ENCODE assay signal across 9 cellular contexts in the genomic region with DNA sequence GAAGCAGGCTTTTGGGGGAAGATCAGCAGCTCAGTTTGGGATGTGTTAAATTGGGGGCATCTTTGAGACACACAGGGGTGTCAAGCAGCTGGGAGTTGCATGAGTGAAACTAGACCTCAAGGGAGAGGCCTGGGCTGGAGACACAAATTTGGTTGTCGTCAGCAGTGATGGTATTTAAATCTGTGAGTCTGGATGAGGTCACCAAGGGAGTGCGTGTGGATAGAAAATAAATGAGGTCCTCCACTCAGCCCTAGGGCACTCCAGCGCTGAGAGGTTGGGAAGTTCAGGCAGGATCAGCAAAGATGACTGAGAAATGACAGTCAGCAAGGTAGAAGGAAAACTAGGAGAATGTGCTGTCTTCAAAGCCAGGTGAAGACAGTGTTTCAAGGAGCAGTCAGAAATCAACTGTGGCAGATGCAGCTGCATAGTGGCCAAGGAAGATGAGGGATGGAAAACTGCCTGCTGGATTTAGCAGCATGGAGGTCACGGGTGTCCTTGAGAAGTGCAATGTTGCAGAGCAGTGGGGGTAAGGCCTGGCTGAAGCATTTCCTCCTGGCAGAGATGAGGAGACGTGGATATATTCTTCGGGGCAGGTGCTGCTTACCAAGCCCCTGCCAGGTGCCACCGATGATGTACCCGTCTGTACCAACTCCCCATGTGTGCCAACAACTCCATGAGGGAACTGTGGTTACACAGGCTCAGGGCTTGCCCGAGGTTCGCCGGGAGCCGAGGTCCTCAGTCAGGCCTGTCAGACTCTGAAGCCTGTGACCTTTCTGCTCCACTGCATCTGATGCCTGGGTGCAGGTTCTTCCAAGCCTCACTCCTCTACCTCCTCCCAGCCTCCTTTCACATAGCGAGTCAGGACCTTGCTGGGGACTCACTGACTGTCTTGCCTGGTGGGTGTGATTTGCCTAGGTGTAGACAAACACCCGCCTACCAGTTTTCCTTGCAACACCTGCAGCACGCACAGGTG. TPM values are rescaled to one million over a fixed set of nuclear protein-coding genes. Genes with fewer than 3 reads are reported as not detected.
DNase-seq lines count a peak whose midpoint lies in the region; ATAC-seq and TF ChIP-seq lines count a peak whose summit lies in the region.
"Had no signal": no experiment of that assay in that cellular context is flagged by ENCODE, and none has a peak within 500 bp of the region (broad histone marks: within the 10 kb centered on the region; RNA-seq: fewer than 3 reads in every experiment).

No MANE protein-coding gene starts in this region.

- H3K36me3 ChIP-seq in mesendoderm (ENCODE audit: control insufficient read depth, insufficient read depth, low read length) (peaks cover 7% of the 10 kb centered on the region), neuronal stem cell (replicated peaks in 1 of 2; ENCODE audit: control insufficient read depth in 2 of 2, insufficient read depth in 2 of 2, low read length in 2 of 2) (peaks cover 25 to 91% of the 10 kb centered on the region in 2 donors)

- CTCF ChIA-PET in AG04450 (lab: Charles Lee): interaction anchor here (0.6 to 0.9 kb wide), 2 partner anchors 17 to 21 kb away, joined by 3 to 4 read pairs; no protein-coding TSS in a partner anchor

- H3K14ac ChIP-seq in neuronal stem cell (ENCODE audit: low read length): no peak overlapping the region

- H2AFZ ChIP-seq in neuronal stem cell (ENCODE audit: low read length): no peak overlapping the region

- H2AK5ac ChIP-seq in mesendoderm (ENCODE audit: low read length) (no peak overlapping the region), neuronal stem cell (ENCODE audit: low read depth, low read length) (no peak overlapping the region)

- DNase-seq in AG04450 (ENCODE audit: low read depth, low spot score) (no peak), M059J (ENCODE audit: low read depth) (peak; percentile 82), caudate nucleus (lab: John Stamatoyannopoulos, UW) (peak in 1 of 61 donors; percentile 22), mesendoderm (peak; percentile 47), neuronal stem cell (ENCODE audit: low spot score) (no peak), NCI-H748 (lab: John Stamatoyannopoulos, UW; ENCODE audit: unreplicated experiment) (no peak)
- DNase-seq: activated effector memory CD4-positive, alpha-beta T cell treated with Interleukin-2 at 50 U/mL for 16 hours had no signal

- H3K27me3 ChIP-seq in AG04450 (ENCODE audit: control insufficient read depth, insufficient read depth, low read length): no peaks in the 10 kb centered on the region
- H3K27me3 ChIP-seq in mesendoderm (ENCODE audit: insufficient read depth, low read length, poor library complexity): no peaks in the 10 kb centered on the region
- H3K27me3 ChIP-seq in neuronal stem cell (ENCODE audit: control insufficient read depth in 3 of 3, insufficient read depth in 3 of 3, low read depth in 1 of 3, low read length in 3 of 3): no peaks in the 10 kb centered on the region

- ATAC-seq in HG03521 (IDR thresholded peaks at IDR 0.05; ENCODE audit: unreplicated experiment): no peak
- ATAC-seq in GM18511 (IDR thresholded peaks at IDR 0.05; ENCODE audit: unreplicated experiment): no peak

- POLR2A ChIA-PET in AG04450 (lab: Yijun Ruan, JAX): interaction anchor here (0.5 to 1.1 kb wide), 2 partner anchors 10 to 17 kb away, joined by 3 to 4 read pairs; no protein-coding TSS in a partner anchor

- H4K8ac ChIP-seq in mesendoderm (ENCODE audit: low read depth, low read length) (no peak overlapping the region), neuronal stem cell (ENCODE audit: low read depth, low read length) (no peak overlapping the region)

- no peak overlapping the region for H4K91ac ChIP-seq in neuronal stem cell (ENCODE audit: low read depth, low read length, poor library complexity)

- H3K23ac ChIP-seq in mesendoderm (ENCODE audit: low read length) (no peak overlapping the region), neuronal stem cell (ENCODE audit: low read depth, low read length, poor library complexity) (no peak overlapping the region)

- peaks cover 28% of the 10 kb centered on the region for H3K79me2 ChIP-seq in mesendoderm (ENCODE audit: control insufficient read depth, insufficient read depth, low read length)

- no peak overlapping the region for H3K56ac ChIP-seq in mesendoderm (ENCODE audit: low read length)

- no peaks in the 10 kb centered on the region for H3K9me3 ChIP-seq in AG04450 (ENCODE audit: control insufficient read depth, insufficient read depth, low read length)
- H3K9me3 ChIP-seq in neuronal stem cell (replicated peaks in 1 of 2; ENCODE audit: control insufficient read depth in 2 of 2, insufficient read depth in 1 of 2, low read depth in 1 of 2, low read length in 2 of 2): no peaks in the 10 kb centered on the region

- H3K79me1 ChIP-seq in mesendoderm (ENCODE audit: low read length): peaks cover 38% of the 10 kb centered on the region
- H3K79me1 ChIP-seq in neuronal stem cell (ENCODE audit: low read depth, low read length): peaks cover 10% of the 10 kb centered on the region

- no peak overlapping the region for H2BK12ac ChIP-seq in neuronal stem cell (ENCODE audit: low read length)

- H3K4me3 ChIP-seq in AG04450 (ENCODE audit: low read depth, low read length): no peak overlapping the region
- no peak overlapping the region for H3K4me3 ChIP-seq in mesendoderm (ENCODE audit: low read length)
- no peak overlapping the region for H3K4me3 ChIP-seq in neuronal stem cell (ENCODE audit: low read length in 2 of 2)

- H3K18ac ChIP-seq in mesendoderm (ENCODE audit: low read length) (no peak overlapping the region), neuronal stem cell (ENCODE audit: low read length) (no peak overlapping the region)

- H3K27ac ChIP-seq in AG04450 (ENCODE audit: low read depth, low read length): peak overlapping the region; percentile 70
- H3K27ac ChIP-seq in caudate nucleus (ENCODE audit: low read depth, low read length): peak overlapping the region; percentile 45
- H3K27ac ChIP-seq in mesendoderm (ENCODE audit: low read depth, low read length): no peak overlapping the region
- no peak overlapping the region for H3K27ac ChIP-seq in neuronal stem cell (replicated peaks; ENCODE audit: low read length)

- no peak overlapping the region for H2BK5ac ChIP-seq in mesendoderm (ENCODE audit: low read length)
- no peak overlapping the region for H2BK5ac ChIP-seq in neuronal stem cell (ENCODE audit: low read length)

- H3K4ac ChIP-seq in mesendoderm (ENCODE audit: low read depth, low read length) (no peak overlapping the region), neuronal stem cell (ENCODE audit: low read length) (no peak overlapping the region)

- no peak for TF ChIP-seq CTCF in AG04450 (IDR thresholded peaks at IDR 0.05; ENCODE audit: low read depth, low read length)

- H3K4me2 ChIP-seq in mesendoderm (ENCODE audit: low read length) (no peak overlapping the region), neuronal stem cell (ENCODE audit: insufficient read depth, low read length, poor library complexity, severe bottlenecking) (no peak overlapping the region)

- no peak overlapping the region for H2BK120ac ChIP-seq in mesendoderm (ENCODE audit: low read depth, low read length)
- H2BK120ac ChIP-seq in neuronal stem cell (ENCODE audit: low read depth, low read length): no peak overlapping the region

- no CpG with 5 or more reads among the region's 15 CpGs for WGBS in mesendoderm (ENCODE audit: extremely low coverage, insufficient coverage, low lambda C conversion rate)
- no CpG with 5 or more reads among the region's 15 CpGs for WGBS in neuronal stem cell (ENCODE audit: extremely low coverage in 2 of 2, insufficient read length in 2 of 2, insufficient replicate concordance in 1 of 2), 2 donors

- no peak overlapping the region for H2BK15ac ChIP-seq in mesendoderm (replicated peaks; ENCODE audit: low read depth)
- no peak overlapping the region for H2BK15ac ChIP-seq in neuronal stem cell (ENCODE audit: low read length)

- H3K4me1 ChIP-seq in mesendoderm (ENCODE audit: control insufficient read depth, low read depth, low read length) (no peaks in the 10 kb centered on the region), neuronal stem cell (ENCODE audit: control insufficient read depth in 2 of 2, insufficient read depth in 1 of 2, low read depth in 1 of 2, low read length in 2 of 2) (peaks cover 0 to under 1% of the 10 kb centered on the region in 2 donors)

- H3K9ac ChIP-seq in mesendoderm (ENCODE audit: low read length) (no peak overlapping the region), neuronal stem cell (ENCODE audit: low read depth, low read length, poor library complexity) (no peak overlapping the region)

- H4K5ac ChIP-seq in mesendoderm (ENCODE audit: low read length): no peak overlapping the region

RNA-seq across cellular contexts. Expression of a gene that starts 11.3 kb away (rescaled TPM):
- 23.4 and 28.2 TPM in 2 replicates for polyA plus RNA-seq in AG04450 (2011; rRNA removed)
- 32.6 and 42.3 TPM in 2 replicates for polyA minus RNA-seq in AG04450 (2011; rRNA and poly(A)+ RNA removed)
- 176 and 265 TPM in 2 replicates for total RNA-seq in M059J (2014; rRNA removed; shearing (Covaris generic))
- polyA plus RNA-seq in mesendoderm (2013, experiment 1 of 2): 38.9 TPM
- polyA plus RNA-seq in mesendoderm (2013, experiment 2 of 2): 40.0 TPM
- 101 TPM for polyA plus RNA-seq in neuronal stem cell (2013, experiment 1 of 2)
- polyA plus RNA-seq in neuronal stem cell (2013, experiment 2 of 2): 97.7 TPM

RNA-seq across cellular contexts. Expression of a gene that starts 17.9 kb away (rescaled TPM):
- polyA plus RNA-seq in AG04450 (2011; rRNA removed): 88.5 and 92.3 TPM in 2 replicates
- polyA minus RNA-seq in AG04450 (2011; rRNA and poly(A)+ RNA removed): 27.3 and 30.2 TPM in 2 replicates
- 132 and 147 TPM in 2 replicates for total RNA-seq in M059J (2014; rRNA removed; shearing (Covaris generic))
- polyA plus RNA-seq in mesendoderm (2013, experiment 1 of 2): 40.2 TPM
- polyA plus RNA-seq in mesendoderm (2013, experiment 2 of 2): 41.3 TPM
- 49.3 TPM for polyA plus RNA-seq in neuronal stem cell (2013, experiment 1 of 2)
- 51.1 TPM for polyA plus RNA-seq in neuronal stem cell (2013, experiment 2 of 2)

RNA-seq across cellular contexts. Expression of a gene that starts 42.2 kb away (rescaled TPM):
- 1.5 and 1.6 TPM in 2 replicates for polyA plus RNA-seq in AG04450 (2011; rRNA removed)
- polyA minus RNA-seq in AG04450 (2011; rRNA and poly(A)+ RNA removed): 0.83 and 1.1 TPM in 2 replicates
- total RNA-seq in M059J (2014; rRNA removed; shearing (Covaris generic)): 1.7 and 2.2 TPM in 2 replicates
- 0.49 TPM for polyA plus RNA-seq in mesendoderm (2013, experiment 1 of 2)
- 0.50 TPM for polyA plus RNA-seq in mesendoderm (2013, experiment 2 of 2)
- polyA plus RNA-seq in neuronal stem cell (2013, experiment 1 of 2): 0.01 TPM
- polyA plus RNA-seq in neuronal stem cell (2013, experiment 2 of 2): 0.01 TPM

RNA-seq across cellular contexts. Expression of a gene that starts 57.0 kb away (rescaled TPM):
- 76.0 and 76.5 TPM in 2 replicates for polyA plus RNA-seq in AG04450 (2011; rRNA removed)
- polyA minus RNA-seq in AG04450 (2011; rRNA and poly(A)+ RNA removed): 85.5 and 111 TPM in 2 replicates
- 67.3 and 67.4 TPM in 2 replicates for total RNA-seq in M059J (2014; rRNA removed; shearing (Covaris generic))
- 112 TPM for polyA plus RNA-seq in mesendoderm (2013, experiment 1 of 2)
- 114 TPM for polyA plus RNA-seq in mesendoderm (2013, experiment 2 of 2)
- polyA plus RNA-seq in neuronal stem cell (2013, experiment 1 of 2): 78.9 TPM
- 76.8 TPM for polyA plus RNA-seq in neuronal stem cell (2013, experiment 2 of 2)

Comparison
In these comparisons a context has a peak if more than half of its experiments do, and no peak if none do; other contexts are left out.
1. DNase-seq: peak in M059J (single experiment) and mesendoderm (single experiment); none in AG04450 (single experiment), neuronal stem cell (single experiment) and NCI-H748 (single experiment).
2. H3K27ac ChIP-seq: peak in AG04450 (single experiment) and caudate nucleus (single experiment); none in mesendoderm (single experiment) and neuronal stem cell (single experiment).